8 cellular contexts compared by ENCODE assay signal in genomic region chr14:61472025-61472672, GRCh38.
DNase-seq lines count a peak whose midpoint lies in the region; ATAC-seq, FAIRE-seq and TF ChIP-seq lines count a peak whose summit lies in the region.

No MANE protein-coding gene starts in this region.

- ATAC-seq in HepG2 (peak; percentile 71), thoracic aorta (ENCODE audit: insufficient number of reproducible peaks, low FRiP score, low read depth) (peak; percentile 29), HG03565 (IDR thresholded peaks at IDR 0.05; ENCODE audit: unreplicated experiment) (no peak)

- TF ChIP-seq CTCF in PC-9 (conservative IDR thresholded peaks at IDR 0.05) (no peak), breast epithelium (IDR thresholded peaks at IDR 0.05) (no peak), HepG2 (CRISPR knock-in tag; IDR thresholded peaks at IDR 0.05) (no peak), thoracic aorta (IDR thresholded peaks at IDR 0.05) (no peak)

- no peak overlapping the region for H3K9ac ChIP-seq in HepG2 (ENCODE audit: insufficient read depth, low read depth, low read length)

- H3K79me2 ChIP-seq in PC-9 (ENCODE audit: low read depth) (peaks cover 57% of the 10 kb centered on the region), HepG2 (ENCODE audit: insufficient read depth, low read length) (no peaks in the 10 kb centered on the region)

- peak; percentile 77 for FAIRE-seq in HepG2 (lab: Jason Lieb, UNC)

- H3K4me3 Mint-ChIP-seq in activated CD4-positive, alpha-beta T cell treated with anti-CD3 and anti-CD28 coated beads, Interleukin-2, amount 10 ng/mL, durations not matched to agents 7 days and 5 days, result peak overlapping the region; percentile 78

- H3K27me3 ChIP-seq in PC-9 (ENCODE audit: insufficient read depth, low read depth) (no peaks in the 10 kb centered on the region), breast epithelium (no peaks in the 10 kb centered on the region), HepG2 (ENCODE audit: control insufficient read depth in 1 of 2, insufficient read depth in 2 of 2, low read length in 2 of 2) (no peaks in the 10 kb centered on the region), thoracic aorta (replicated peaks; ENCODE audit: insufficient read depth) (no peaks in the 10 kb centered on the region)

- intact Hi-C loops in PC-9 (cut with micrococcal nuclease; ENCODE audit: unreplicated experiment) (loop anchor here (1.0 to 2.0 kb wide), 7 partner anchors 43 to 279 kb away; partner anchors contain the start of gene HIF1A), breast epithelium (cut with DNase I; ENCODE audit: low total_unique reads) (no loop called here), HepG2 (cut with micrococcal nuclease; ENCODE audit: unreplicated experiment) (loop anchor here (1.0 kb wide), 1 partner anchor 65 kb away; no protein-coding TSS in a partner anchor)

- H3K36me3 Mint-ChIP-seq in activated CD4-positive, alpha-beta T cell treated with anti-CD3 and anti-CD28 coated beads, Interleukin-2, amount 10 ng/mL, durations not matched to agents 7 days and 5 days (ENCODE audit: low read depth), result peaks cover 67% of the 10 kb centered on the region

- H3K9me2 ChIP-seq in PC-9 (ENCODE audit: insufficient read depth), result no peaks in the 10 kb centered on the region; the same call in 1 of the 2 replicates

- CTCF ChIA-PET in activated CD4-positive, alpha-beta T cell treated with anti-CD3 and anti-CD28 coated beads, Interleukin-2, amount 10 ng/mL, durations not matched to agents 7 days and 5 days (lab: Charles Lee), result interaction anchor here (0.7 to 1.5 kb wide), 7 partner anchors 11 to 277 kb away, joined by 3 to 6 read pairs (median 3); no protein-coding TSS in a partner anchor
- CTCF ChIA-PET in PC-9 (lab: Charles Lee) (interaction anchor here (0.8 kb wide), 1 partner anchor 91 kb away, joined by 4 read pairs; no protein-coding TSS in a partner anchor), HepG2 (lab: Yijun Ruan, JAX; ENCODE audit: low intra/inter-chr PET ratio, low total read pairs) (no interaction called here), HEK293T (lab: Yijun Ruan, JAX) (interaction anchor here (1.7 kb wide), 1 partner anchor 12 kb away, joined by 3 read pairs; no protein-coding TSS in a partner anchor)

- H3K4me2 ChIP-seq in PC-9 (peak overlapping the region; percentile 94), HepG2 (ENCODE audit: low read depth, low read length) (peak overlapping the region; percentile 54)

- H3K4me1 ChIP-seq in PC-9 (replicated peaks; ENCODE audit: insufficient read depth), result peaks cover 65% of the 10 kb centered on the region
- peaks cover 0 to 10% of the 10 kb centered on the region in 2 donors for H3K4me1 ChIP-seq in breast epithelium
- H3K4me1 ChIP-seq in HepG2 (ENCODE audit: insufficient read depth, low read length), result peaks cover 38% of the 10 kb centered on the region
- H3K4me1 ChIP-seq in thoracic aorta (ENCODE audit: control insufficient read depth in 1 of 2, low read depth in 2 of 2), result peaks cover 40 to 53% of the 10 kb centered on the region in 2 donors

- H3K27me3 Mint-ChIP-seq in activated CD4-positive, alpha-beta T cell treated with anti-CD3 and anti-CD28 coated beads, Interleukin-2, amount 10 ng/mL, durations not matched to agents 7 days and 5 days, result no peaks in the 10 kb centered on the region

- TF ChIP-seq EP300 in HepG2 (IDR thresholded peaks at IDR 0.05; ENCODE audit: low read depth in 2 of 2, low read length in 2 of 2) (peak in 1 of 2 experiments; percentile 69; a peak in 2 of 4 replicates), HepG2 (CRISPR knock-in tag; IDR thresholded peaks at IDR 0.05; ENCODE audit: borderline replicate concordance) (peak; percentile 47; the same call in 1 of the 2 replicates)

- BruUV-seq in PC-9 (replicated peaks; lab: Mats Ljungman, UMichigan) (no TSS peak), HepG2 (replicated peaks; lab: Mats Ljungman, UMichigan) (no TSS peak)

- peaks cover 47% of the 10 kb centered on the region for H3F3A ChIP-seq in PC-9 (ENCODE audit: insufficient read depth, low read depth)

- H3K27ac ChIP-seq in PC-9, result peak overlapping the region; percentile 89
- H3K27ac ChIP-seq in breast epithelium, result peak overlapping the region; percentile 35 to 50
- H3K27ac ChIP-seq in HepG2 (ENCODE audit: extremely low read length, insufficient read depth, low read length), result no peak overlapping the region
- peak overlapping the region; percentile 29 to 66 for H3K27ac ChIP-seq in thoracic aorta

- in situ Hi-C loops in HepG2 (cut with HindIII; ENCODE audit: extremely low pct_ligation_motif_present, low pct_unique_long_range_greater_than_20kb), result loop anchor here (5.0 to 10.0 kb wide), 2 partner anchors 63 to 90 kb away; no protein-coding TSS in a partner anchor

- TF ChIP-seq POLR2A in breast epithelium (IDR thresholded peaks at IDR 0.05), result no peak
- TF ChIP-seq POLR2A in HepG2 (IDR thresholded peaks at IDR 0.05; ENCODE audit: insufficient read depth in 1 of 2, low read depth in 2 of 2, low read length in 2 of 2), result no peak

- H3K36me3 ChIP-seq in PC-9 (ENCODE audit: low read depth) (no peaks in the 10 kb centered on the region), breast epithelium (no peaks in the 10 kb centered on the region), HepG2 (replicated peaks in 1 of 2; ENCODE audit: control insufficient read depth in 1 of 2, insufficient read depth in 2 of 2, low read length in 2 of 2) (no peaks in the 10 kb centered on the region), thoracic aorta (no peaks in the 10 kb centered on the region)

- WGBS in HepG2 (ENCODE audit: low lambda C conversion rate), result 39% methylated on average over 8 of the region's 8 CpGs

- H3K4me3 ChIP-seq in PC-9, result peak overlapping the region; percentile 53
- H3K4me3 ChIP-seq in breast epithelium, result peak overlapping the region in 2 of 3 donors; percentile 22 to 52
- H3K4me3 ChIP-seq in HepG2 (replicated peaks in 1 of 3; ENCODE audit: insufficient read depth in 1 of 3, low read depth in 2 of 3, low read length in 3 of 3), result peak overlapping the region in 1 of 3 experiments; percentile 36; a peak in 1 of 6 replicates
- H3K4me3 ChIP-seq in thoracic aorta, result peak overlapping the region; percentile 69

- H4K20me1 ChIP-seq in PC-9 (ENCODE audit: insufficient read depth) (no peaks in the 10 kb centered on the region), HepG2 (ENCODE audit: insufficient read depth, low read length) (no peaks in the 10 kb centered on the region)

- peaks cover 93% of the 10 kb centered on the region for H3K4me1 Mint-ChIP-seq in activated CD4-positive, alpha-beta T cell treated with anti-CD3 and anti-CD28 coated beads, Interleukin-2, amount 10 ng/mL, durations not matched to agents 7 days and 5 days

- peak overlapping the region; percentile 90 for H3K27ac Mint-ChIP-seq in activated CD4-positive, alpha-beta T cell treated with anti-CD3 and anti-CD28 coated beads, Interleukin-2, amount 10 ng/mL, durations not matched to agents 7 days and 5 days

- H3K9me3 Mint-ChIP-seq in activated CD4-positive, alpha-beta T cell treated with anti-CD3 and anti-CD28 coated beads, Interleukin-2, amount 10 ng/mL, durations not matched to agents 7 days and 5 days, result no peaks in the 10 kb centered on the region

- H3K9me3 ChIP-seq in PC-9 (ENCODE audit: insufficient read depth, low read depth) (no peaks in the 10 kb centered on the region), breast epithelium (no peaks in the 10 kb centered on the region), HepG2 (ENCODE audit: low read length) (no peaks in the 10 kb centered on the region), thoracic aorta (no peaks in the 10 kb centered on the region)

- no peak overlapping the region for H2AFZ ChIP-seq in PC-9
- no peak overlapping the region for H2AFZ ChIP-seq in HepG2 (ENCODE audit: low read length)

- POLR2A ChIA-PET in activated CD4-positive, alpha-beta T cell treated with anti-CD3 and anti-CD28 coated beads, Interleukin-2, amount 10 ng/mL, durations not matched to agents 7 days and 5 days (lab: Charles Lee), result interaction anchor here (0.5 kb wide), 1 partner anchor 247 kb away, joined by 3 read pairs; no protein-coding TSS in a partner anchor
- POLR2A ChIA-PET in PC-9 (lab: Charles Lee; ENCODE audit: unreplicated experiment) (interaction anchor here (0.6 kb wide), 3 partner anchors 27 to 190 kb away, joined by 4 to 5 read pairs (median 4); no protein-coding TSS in a partner anchor), HepG2 (lab: Yijun Ruan, JAX) (interaction anchor here (1.1 kb wide), 1 partner anchor 87 kb away, joined by 7 read pairs; no protein-coding TSS in a partner anchor), HEK293T (lab: Yijun Ruan, JAX) (interaction anchor here (1.1 kb wide), 1 partner anchor 223 kb away, joined by 3 read pairs; the partner anchor contains the start of gene HIF1A)

- no peak for TF ChIP-seq RAD21 in HepG2 (CRISPR knock-in tag; IDR thresholded peaks at IDR 0.05)

- peak; percentile 48 for DNase-seq in activated CD4-positive, alpha-beta T cell treated with anti-CD3 and anti-CD28 coated beads, Interleukin-2, amount 10 ng/mL, durations not matched to agents 7 days and 5 days
- no peak for DNase-seq in activated CD4-positive, alpha-beta T cell treated with anti-CD3 and anti-CD28 coated beads for 1 hour
- DNase-seq in PC-9 (peak; percentile 69 to 100), breast epithelium (ENCODE audit: low spot score in 2 of 2) (no peak), HepG2 (ENCODE audit: low spot score) (peak; percentile 90), thoracic aorta (ENCODE audit: low spot score) (no peak), HEK293T (ENCODE audit: extremely low spot score) (no peak)

TF ChIP-seq in HepG2, 621 proteins besides CTCF, POLR2A, EP300 and RAD21 (continues in another document):
- TF ChIP-seq XBP1 (CRISPR knock-in tag; IDR thresholded peaks at IDR 0.05), result no peak
- peak; percentile 62; the same call in 1 of the 2 replicates for TF ChIP-seq SOX5 (CRISPR knock-in tag; IDR thresholded peaks at IDR 0.05; ENCODE audit: borderline replicate concordance)
- TF ChIP-seq, protein P1, sequence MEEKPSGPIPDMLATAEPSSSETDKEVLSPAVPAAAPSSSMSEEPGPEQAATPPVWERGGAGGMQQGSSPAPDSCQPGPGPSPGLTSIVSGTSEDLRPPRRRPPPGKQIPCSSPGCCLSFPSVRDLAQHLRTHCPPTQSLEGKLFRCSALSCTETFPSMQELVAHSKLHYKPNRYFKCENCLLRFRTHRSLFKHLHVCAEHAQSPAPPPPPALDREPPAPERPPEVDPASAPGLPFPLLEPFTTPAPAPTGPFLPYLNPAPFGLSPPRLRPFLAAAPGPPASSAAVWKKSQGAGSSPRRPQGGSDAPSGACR (CRISPR knock-in tag; IDR thresholded peaks at IDR 0.05), result no peak

TF ChIP-seq in HEK293T, 16 proteins besides CTCF, POLR2A, EP300 and RAD21 (continues in another document):
- TF ChIP-seq PKNOX1 (IDR thresholded peaks at IDR 0.05), result no peak
- TF ChIP-seq ZNF384 (IDR thresholded peaks at IDR 0.05), result no peak
- TF ChIP-seq HDGF (IDR thresholded peaks at IDR 0.05; ENCODE audit: borderline replicate concordance), result no peak

Comparison
In these comparisons a context has a peak if more than half of its experiments do, and no peak if none do; other contexts are left out.
1. DNase-seq: peak in activated CD4-positive, alpha-beta T cell treated with anti-CD3 and anti-CD28 coated beads, Interleukin-2, amount 10 ng/mL, durations not matched to agents 7 days and 5 days (single experiment), PC-9 (2 of 2) and HepG2 (single experiment); none in activated CD4-positive, alpha-beta T cell treated with anti-CD3 and anti-CD28 coated beads for 1 hour (single experiment), breast epithelium (0 of 2), thoracic aorta (single experiment) and HEK293T (single experiment).